ENCODE assay signal across 13 cellular contexts in genomic region chr3:182482692-182483091, GRCh38.
"Had no signal": no experiment of that assay in that cellular context is flagged by ENCODE, and none has a peak within 500 bp of the region (broad histone marks: within the 10 kb centered on the region; RNA-seq: fewer than 3 reads in every experiment).

No MANE protein-coding gene starts in this region.

- H3K4me3 ChIP-seq: gastrocnemius medialis, heart right ventricle, pancreas, stomach, thoracic aorta had no signal

- DNase-seq: activated CD4-positive, alpha-beta T cell treated with anti-CD3 and anti-CD28 coated beads, Interleukin-2, amount 50 U/mL, for 1 hour; activated CD4-positive, CD25-positive, alpha-beta regulatory T cell; activated naive CD4-positive, alpha-beta T cell treated with anti-CD3 and anti-CD28 coated beads, Interleukin-2, amount 50 U/mL, for 16 hours; central memory CD4-positive, alpha-beta T cell; cortex of kidney; effector memory CD4-positive, alpha-beta T cell; gastrocnemius medialis; heart right ventricle; left ventricle myocardium superior; mesenchymal stem cell; pancreas; stomach had no signal

- H3K9me3 ChIP-seq: gastrocnemius medialis, heart right ventricle, pancreas, stomach, thoracic aorta had no signal

- H3K4me1 ChIP-seq: gastrocnemius medialis, heart right ventricle, pancreas had no signal

- H3K27me3 ChIP-seq: gastrocnemius medialis, pancreas, stomach had no signal

- H3K36me3 ChIP-seq: gastrocnemius medialis, heart right ventricle, pancreas, stomach, thoracic aorta had no signal

- H3K27ac ChIP-seq: gastrocnemius medialis, heart right ventricle, pancreas, stomach, thoracic aorta had no signal
